ENCODE assay signal across 22 cellular contexts in genomic region chr10:87882555-87883294, GRCh38.
"Had no signal": no experiment of that assay in that cellular context is flagged by ENCODE, and none has a peak within 500 bp of the region (broad histone marks: within the 10 kb centered on the region; RNA-seq: fewer than 3 reads in every experiment).

No MANE protein-coding gene starts in this region.

- FAIRE-seq: bronchial epithelial cell, TTC549 had no signal

- H3K27ac ChIP-seq: coronary artery, esophagus squamous epithelium, gastroesophageal sphincter, tibial nerve, WERI-Rb-1 had no signal

- DNase-seq: activated CD4-positive, alpha-beta T cell treated with anti-CD3 and anti-CD28 coated beads, Interleukin-2, amount 50 U/mL, for 48 hours; activated CD8-positive, alpha-beta memory T cell treated with anti-CD3 and anti-CD28 coated beads, Interleukin-2, amount 50 U/mL, for 48 hours; activated gamma-delta T cell; activated T-cell treated with anti-CD3 and anti-CD28 coated beads, Interleukin-2, amount 50 U/mL, for 72 hours; amygdala; esophagus squamous epithelium; head of caudate nucleus; hypothalamus; right cardiac atrium; stimulated activated CD4-positive, alpha-beta T cell treated with anti-CD3 and anti-CD28 coated beads, Interleukin-12 subunit alpha, Interleukin-12 subunit beta, amount 100 ng/mL, for 4 hours; stimulated activated naive CD8-positive, alpha-beta T cell treated with anti-CD3 and anti-CD28 coated beads, Interleukin-15, amount 100 ng/mL, for 72 hours; T-cell; WERI-Rb-1 had no signal

- H3K27me3 ChIP-seq: esophagus squamous epithelium, gastroesophageal sphincter, tibial nerve had no signal

- H3K27ac Mint-ChIP-seq: activated naive CD4-positive, alpha-beta T cell treated with anti-CD3 and anti-CD28 coated beads, Interleukin-2, amount 50 U/mL, for 72 hours; activated T-cell treated with anti-CD3 and anti-CD28 coated beads, Interleukin-2, amount 50 U/mL, for 72 hours; natural killer cell treated with Interleukin-12 subunit alpha and Interleukin-12 subunit beta and Interleukin-15 and Interleukin-18, amount 100 ng/mL, for 72 hours; stimulated activated effector memory CD8-positive, alpha-beta T cell treated with anti-CD3 and anti-CD28 coated beads, Interleukin-12 subunit alpha, Interleukin-12 subunit beta, amount 100 ng/mL, for 72 hours; stimulated activated naive CD8-positive, alpha-beta T cell treated with anti-CD3 and anti-CD28 coated beads, Interleukin-15, amount 100 ng/mL, for 72 hours; T-helper 2 cell treated with Interferon-gamma antibody and Interleukin-4, amounts not matched to agents 5 μg/mL and 100 μg/mL, for 36 hours had no signal

- H3K9me3 ChIP-seq: esophagus squamous epithelium, gastroesophageal sphincter had no signal

- H3K27me3 Mint-ChIP-seq: natural killer cell treated with Interleukin-12 subunit alpha and Interleukin-12 subunit beta and Interleukin-15 and Interleukin-18, amount 100 ng/mL, for 72 hours; stimulated activated naive CD8-positive, alpha-beta T cell treated with anti-CD3 and anti-CD28 coated beads, Interleukin-15, amount 100 ng/mL, for 72 hours; T-cell had no signal

- ATAC-seq: activated naive CD4-positive, alpha-beta T cell treated with anti-CD3 and anti-CD28 coated beads, Interleukin-2, amount 50 U/mL, for 72 hours; activated T-cell treated with anti-CD3 and anti-CD28 coated beads, Interleukin-2, amount 50 U/mL, for 72 hours; gastroesophageal sphincter; natural killer cell treated with Interleukin-12 subunit alpha and Interleukin-12 subunit beta and Interleukin-15 and Interleukin-18, amount 100 ng/mL, for 72 hours; right cardiac atrium; stimulated activated effector memory CD8-positive, alpha-beta T cell treated with anti-CD3 and anti-CD28 coated beads, Interleukin-12 subunit alpha, Interleukin-12 subunit beta, amount 100 ng/mL, for 72 hours; stimulated activated naive CD8-positive, alpha-beta T cell treated with anti-CD3 and anti-CD28 coated beads, Interleukin-15, amount 100 ng/mL, for 72 hours; T-cell had no signal

- H3K4me3 ChIP-seq: coronary artery, esophagus squamous epithelium, gastroesophageal sphincter, tibial nerve had no signal

- H3K4me3 Mint-ChIP-seq: natural killer cell treated with Interleukin-12 subunit alpha and Interleukin-12 subunit beta and Interleukin-15 and Interleukin-18, amount 100 ng/mL, for 72 hours; stimulated activated effector memory CD8-positive, alpha-beta T cell treated with anti-CD3 and anti-CD28 coated beads, Interleukin-12 subunit alpha, Interleukin-12 subunit beta, amount 100 ng/mL, for 72 hours; T-helper 2 cell treated with Interferon-gamma antibody and Interleukin-4, amounts not matched to agents 5 μg/mL and 100 μg/mL, for 36 hours had no signal
